ENCODE assay signal across 11 cellular contexts in genomic region chr1:40014253-40014706, GRCh38. TPM values are rescaled to one million over a fixed set of nuclear protein-coding genes. Genes with fewer than 3 reads are reported as not detected.
DNase-seq lines count a peak whose midpoint lies in the region; ATAC-seq and TF ChIP-seq lines count a peak whose summit lies in the region.
"Had no signal": no experiment of that assay in that cellular context is flagged by ENCODE, and none has a peak within 500 bp of the region (broad histone marks: within the 10 kb centered on the region; RNA-seq: fewer than 3 reads in every experiment).

No MANE protein-coding gene starts in this region.

- H4K20me1 ChIP-seq in OCI-LY7 (ENCODE audit: insufficient read depth, low read length) (no peaks in the 10 kb centered on the region), hepatocyte (ENCODE audit: insufficient read depth, poor library complexity, severe bottlenecking) (no peaks in the 10 kb centered on the region)

- POLR2A ChIA-PET in OCI-LY7 (lab: Charles Lee), result interaction anchor here (0.5 to 1.3 kb wide), 4 partner anchors 10 to 498 kb away, joined by 3 to 7 read pairs (median 4); no protein-coding TSS in a partner anchor

- H3K4me3 Mint-ChIP-seq in activated naive CD8-positive, alpha-beta T cell, result no peak overlapping the region
- no peak overlapping the region for H3K4me3 Mint-ChIP-seq in activated naive CD8-positive, alpha-beta T cell treated with anti-CD3 and anti-CD28 coated beads for 36 hours
- H3K4me3 Mint-ChIP-seq in stimulated activated memory B cell treated with anti-CD40 and anti-IgM and Interleukin-4, amounts not matched to agents 10 μg/mL and 1 μg/mL and 100 μg/mL, for 72 hours, result no peak overlapping the region
- H3K4me3 Mint-ChIP-seq: nephron progenitor cell had no signal

- peak overlapping the region; percentile 41 for H3K27ac Mint-ChIP-seq in activated naive CD8-positive, alpha-beta T cell
- H3K27ac Mint-ChIP-seq in activated naive CD8-positive, alpha-beta T cell treated with anti-CD3 and anti-CD28 coated beads for 36 hours, result no peak overlapping the region
- H3K27ac Mint-ChIP-seq in stimulated activated memory B cell treated with anti-CD40 and anti-IgM and Interleukin-4, amounts not matched to agents 10 μg/mL and 1 μg/mL and 100 μg/mL, for 72 hours, result no peak overlapping the region
- H3K27ac Mint-ChIP-seq: nephron progenitor cell had no signal

- no peaks in the 10 kb centered on the region for H3K27me3 Mint-ChIP-seq in activated naive CD8-positive, alpha-beta T cell
- H3K27me3 Mint-ChIP-seq in activated naive CD8-positive, alpha-beta T cell treated with anti-CD3 and anti-CD28 coated beads for 36 hours, result no peaks in the 10 kb centered on the region
- no peaks in the 10 kb centered on the region for H3K27me3 Mint-ChIP-seq in stimulated activated memory B cell treated with anti-CD40 and anti-IgM and Interleukin-4, amounts not matched to agents 10 μg/mL and 1 μg/mL and 100 μg/mL, for 72 hours

- ATAC-seq in stimulated activated memory B cell treated with anti-CD40 and anti-IgM and Interleukin-4, amounts not matched to agents 10 μg/mL and 1 μg/mL and 100 μg/mL, for 72 hours, result peak; percentile 68

- peaks cover 2% of the 10 kb centered on the region for H3K36me3 Mint-ChIP-seq in activated naive CD8-positive, alpha-beta T cell
- H3K36me3 Mint-ChIP-seq in activated naive CD8-positive, alpha-beta T cell treated with anti-CD3 and anti-CD28 coated beads for 36 hours, result no peaks in the 10 kb centered on the region
- H3K36me3 Mint-ChIP-seq in stimulated activated memory B cell treated with anti-CD40 and anti-IgM and Interleukin-4, amounts not matched to agents 10 μg/mL and 1 μg/mL and 100 μg/mL, for 72 hours, result no peaks in the 10 kb centered on the region

- no peaks in the 10 kb centered on the region for H3K9me3 Mint-ChIP-seq in activated naive CD8-positive, alpha-beta T cell (ENCODE audit: low read depth)
- peaks cover 3% of the 10 kb centered on the region for H3K9me3 Mint-ChIP-seq in activated naive CD8-positive, alpha-beta T cell treated with anti-CD3 and anti-CD28 coated beads for 36 hours
- peaks cover 6% of the 10 kb centered on the region for H3K9me3 Mint-ChIP-seq in stimulated activated memory B cell treated with anti-CD40 and anti-IgM and Interleukin-4, amounts not matched to agents 10 μg/mL and 1 μg/mL and 100 μg/mL, for 72 hours

- H3K4me1 ChIP-seq in OCI-LY7 (ENCODE audit: insufficient read depth, low read length, poor library complexity, severe bottlenecking) (no peaks in the 10 kb centered on the region), hepatocyte (ENCODE audit: insufficient read depth) (no peaks in the 10 kb centered on the region), esophagus squamous epithelium (no peaks in the 10 kb centered on the region)
- peaks cover 8% of the 10 kb centered on the region for H3K4me1 ChIP-seq in effector memory CD4-positive, alpha-beta T cell (ENCODE audit: control insufficient read depth, insufficient read depth, low read length, poor library complexity, severe bottlenecking)
- H3K4me1 ChIP-seq: vagina had no signal

- CTCF ChIA-PET in OCI-LY7 (lab: Charles Lee; ENCODE audit: unreplicated experiment), result no interaction called here

- no peak for TF ChIP-seq POLR2A in esophagus squamous epithelium (IDR thresholded peaks at IDR 0.05)

- H3K4me2 ChIP-seq in OCI-LY7 (ENCODE audit: low read length), result no peak overlapping the region
- H3K4me2 ChIP-seq in hepatocyte, result no peak overlapping the region

- DNase-seq in activated naive CD8-positive, alpha-beta T cell treated with anti-CD3 and anti-CD28 coated beads for 36 hours, result no peak
- DNase-seq in OCI-LY7 (ENCODE audit: low spot score), result no peak
- DNase-seq in effector memory CD4-positive, alpha-beta T cell, result no peak
- no peak for DNase-seq in hepatocyte (ENCODE audit: low spot score)
- no peak for DNase-seq in esophagus squamous epithelium (lab: John Stamatoyannopoulos, UW)
- DNase-seq in activated CD8-positive, alpha-beta memory T cell treated with anti-CD3 and anti-CD28 coated beads, Interleukin-2, amount 50 U/mL, for 4 hours, result no peak
- DNase-seq: NCI-H2081 treated with DMSO at 0.1 percent for 48 hours, nephron progenitor cell had no signal

- H3K4me3 ChIP-seq in OCI-LY7 (ENCODE audit: low read depth, low read length, poor library complexity, severe bottlenecking) (no peak overlapping the region), hepatocyte (no peak overlapping the region), esophagus squamous epithelium (no peak overlapping the region)
- H3K4me3 ChIP-seq in effector memory CD4-positive, alpha-beta T cell (ENCODE audit: insufficient read depth, low read depth, low read length, poor library complexity, severe bottlenecking), result no peak overlapping the region
- H3K4me3 ChIP-seq: vagina had no signal

- H2AFZ ChIP-seq in OCI-LY7 (ENCODE audit: low read length) (peak overlapping the region; percentile 4; the same call in 1 of the 2 replicates), hepatocyte (no peak overlapping the region)

- intact Hi-C loops in OCI-LY7 (cut with micrococcal nuclease; ENCODE audit: unreplicated experiment), result no loop called here
- intact Hi-C loops in esophagus squamous epithelium (cut with DNase I), result no loop called here

- H3K79me2 ChIP-seq in OCI-LY7 (ENCODE audit: insufficient read depth, low read depth, low read length) (no peaks in the 10 kb centered on the region), hepatocyte (no peaks in the 10 kb centered on the region)

- H3K9me2 ChIP-seq in OCI-LY7 (ENCODE audit: insufficient read depth, low read length) (no peaks in the 10 kb centered on the region), hepatocyte (replicated peaks; ENCODE audit: insufficient read depth) (no peaks in the 10 kb centered on the region)

- no peaks in the 10 kb centered on the region for H3K27me3 ChIP-seq in effector memory CD4-positive, alpha-beta T cell (replicated peaks; ENCODE audit: control insufficient read depth, insufficient read depth, low read length, poor library complexity, severe bottlenecking)
- H3K27me3 ChIP-seq in hepatocyte, result no peaks in the 10 kb centered on the region
- peaks cover 0 to 4% (median 0%) of the 10 kb centered on the region in 4 donors for H3K27me3 ChIP-seq in esophagus squamous epithelium
- H3K27me3 ChIP-seq: vagina had no signal

- H3K36me3 ChIP-seq in OCI-LY7 (ENCODE audit: insufficient read depth, low read length), result no peaks in the 10 kb centered on the region
- H3K36me3 ChIP-seq in effector memory CD4-positive, alpha-beta T cell (ENCODE audit: control insufficient read depth, insufficient read depth, low read length), result no peaks in the 10 kb centered on the region
- H3K36me3 ChIP-seq in hepatocyte (replicated peaks; ENCODE audit: insufficient read depth, low read depth), result no peaks in the 10 kb centered on the region
- no peaks in the 10 kb centered on the region for H3K36me3 ChIP-seq in esophagus squamous epithelium
- H3K36me3 ChIP-seq: vagina had no signal

- TF ChIP-seq CTCF in OCI-LY7 (conservative IDR thresholded peaks at IDR 0.05; ENCODE audit: low read length), result no peak
- TF ChIP-seq CTCF in hepatocyte (IDR thresholded peaks at IDR 0.05; ENCODE audit: poor library complexity), result no peak
- TF ChIP-seq CTCF in esophagus squamous epithelium (IDR thresholded peaks at IDR 0.05), result no peak

- no peaks in the 10 kb centered on the region for H3K9me3 ChIP-seq in OCI-LY7 (ENCODE audit: low read length)
- peaks cover 3% of the 10 kb centered on the region for H3K9me3 ChIP-seq in effector memory CD4-positive, alpha-beta T cell (ENCODE audit: control insufficient read depth, low read length)
- no peaks in the 10 kb centered on the region for H3K9me3 ChIP-seq in hepatocyte (ENCODE audit: low read depth)
- no peaks in the 10 kb centered on the region for H3K9me3 ChIP-seq in esophagus squamous epithelium
- H3K9me3 ChIP-seq: vagina had no signal

- peaks cover 21% of the 10 kb centered on the region for H3K4me1 Mint-ChIP-seq in activated naive CD8-positive, alpha-beta T cell (ENCODE audit: low read depth)
- no peaks in the 10 kb centered on the region for H3K4me1 Mint-ChIP-seq in activated naive CD8-positive, alpha-beta T cell treated with anti-CD3 and anti-CD28 coated beads for 36 hours
- peaks cover 11% of the 10 kb centered on the region for H3K4me1 Mint-ChIP-seq in stimulated activated memory B cell treated with anti-CD40 and anti-IgM and Interleukin-4, amounts not matched to agents 10 μg/mL and 1 μg/mL and 100 μg/mL, for 72 hours
- H3K4me1 Mint-ChIP-seq: nephron progenitor cell had no signal

- no TSS peak for BruUV-seq in OCI-LY7 (replicated peaks; lab: Mats Ljungman, UMichigan)

- 94% methylated on average over 3 of the region's 3 CpGs for WGBS in hepatocyte (ENCODE audit: low lambda C conversion rate, missing lambda C conversion rate)
- WGBS in esophagus squamous epithelium, 2 donors, result 52 to 67% methylated on average over 3 of the region's 3 CpGs

- H3K27ac ChIP-seq in OCI-LY7 (ENCODE audit: low read depth, low read length, poor library complexity, severe bottlenecking) (no peak overlapping the region), hepatocyte (no peak overlapping the region), esophagus squamous epithelium (no peak overlapping the region)
- peak overlapping the region; percentile 45 for H3K27ac ChIP-seq in effector memory CD4-positive, alpha-beta T cell (ENCODE audit: insufficient read depth, low read length, poor library complexity, severe bottlenecking)
- H3K27ac ChIP-seq: vagina had no signal

RNA-seq across cellular contexts. Expression of gene CAP1, which starts 26.2 kb away (rescaled TPM):
- total RNA-seq in activated naive CD8-positive, alpha-beta T cell treated with anti-CD3 and anti-CD28 coated beads for 36 hours, result 100 to 1,000 TPM; 483 to 504 TPM
- 184 and 193 TPM in 2 replicates for total RNA-seq in OCI-LY7 (2014; rRNA removed; shearing (Covaris generic))
- total RNA-seq in OCI-LY7 (2022), result 276 and 296 TPM in 2 replicates
- total RNA-seq in hepatocyte, result 186 and 191 TPM in 2 replicates
- 189 and 191 TPM in 2 replicates for polyA plus RNA-seq in hepatocyte
- 100 to 1,000 TPM; 157 to 282 (median 227) TPM for total RNA-seq in esophagus squamous epithelium

RNA-seq across cellular contexts. Expression of gene MFSD2A, which starts 59.3 kb away (rescaled TPM):
- 10 to 100 TPM; 20.2 to 22.3 TPM for total RNA-seq in activated naive CD8-positive, alpha-beta T cell treated with anti-CD3 and anti-CD28 coated beads for 36 hours
- 6.4 and 9.9 TPM in 2 replicates for total RNA-seq in OCI-LY7 (2014; rRNA removed; shearing (Covaris generic))
- total RNA-seq in OCI-LY7 (2022) (11.0 and 13.4 TPM in 2 replicates), hepatocyte (2.7 and 4.8 TPM in 2 replicates), esophagus squamous epithelium (10 to 100 TPM; 20.4 to 49.1 (median 30.8) TPM)
- polyA plus RNA-seq in hepatocyte, result 5.6 and 9.8 TPM in 2 replicates
